Comparison of ENCODE assay signal across 1 cellular context in the genomic region with DNA sequence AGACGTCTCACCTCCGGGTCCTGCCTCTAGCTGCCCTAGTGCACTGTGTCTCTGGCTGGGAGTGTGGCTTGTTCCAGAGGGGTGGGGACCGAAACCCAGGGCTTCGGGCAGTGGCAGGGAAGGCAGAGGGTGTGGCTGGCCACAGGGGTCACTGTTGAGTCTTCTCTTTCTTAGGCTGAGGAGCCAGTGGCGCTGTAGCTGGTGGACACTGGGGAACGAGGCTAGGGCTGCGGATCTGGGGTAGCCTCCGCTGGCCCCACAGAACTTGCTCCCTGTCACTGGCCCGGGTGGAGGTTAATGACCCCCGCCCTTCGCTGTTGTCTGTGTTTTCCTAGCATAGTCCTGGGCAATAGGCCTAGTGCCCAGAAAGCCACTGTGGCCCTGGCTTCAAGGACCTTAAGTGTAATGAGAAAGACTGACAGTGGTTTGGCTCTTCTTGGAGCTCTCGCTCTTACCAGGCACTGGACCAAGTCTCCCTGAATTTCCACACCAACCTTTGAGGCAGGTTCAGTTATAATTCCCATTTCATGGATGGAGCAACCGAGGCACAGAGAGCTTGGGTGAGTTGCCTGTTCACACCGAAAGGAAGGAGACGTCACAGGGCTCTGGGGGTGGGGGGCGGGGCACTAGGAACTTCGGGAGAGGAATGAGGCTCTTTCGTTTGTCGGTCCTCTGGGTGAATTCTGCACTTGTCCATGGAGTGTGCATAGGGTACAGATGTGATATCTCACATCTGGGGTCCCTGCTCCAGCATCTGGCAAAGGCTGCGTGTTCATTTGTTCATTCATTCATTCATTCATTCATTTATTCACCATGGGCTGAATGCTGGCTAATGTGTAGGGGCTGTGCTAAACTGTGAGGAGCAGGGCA.
TF ChIP-seq lines count a peak whose summit lies in the region.

No MANE protein-coding gene starts in this region.

TF ChIP-seq in HepG2, 621 proteins besides CTCF, POLR2A, EP300 and RAD21 (continued from another document):
- TF ChIP-seq, protein P1, sequence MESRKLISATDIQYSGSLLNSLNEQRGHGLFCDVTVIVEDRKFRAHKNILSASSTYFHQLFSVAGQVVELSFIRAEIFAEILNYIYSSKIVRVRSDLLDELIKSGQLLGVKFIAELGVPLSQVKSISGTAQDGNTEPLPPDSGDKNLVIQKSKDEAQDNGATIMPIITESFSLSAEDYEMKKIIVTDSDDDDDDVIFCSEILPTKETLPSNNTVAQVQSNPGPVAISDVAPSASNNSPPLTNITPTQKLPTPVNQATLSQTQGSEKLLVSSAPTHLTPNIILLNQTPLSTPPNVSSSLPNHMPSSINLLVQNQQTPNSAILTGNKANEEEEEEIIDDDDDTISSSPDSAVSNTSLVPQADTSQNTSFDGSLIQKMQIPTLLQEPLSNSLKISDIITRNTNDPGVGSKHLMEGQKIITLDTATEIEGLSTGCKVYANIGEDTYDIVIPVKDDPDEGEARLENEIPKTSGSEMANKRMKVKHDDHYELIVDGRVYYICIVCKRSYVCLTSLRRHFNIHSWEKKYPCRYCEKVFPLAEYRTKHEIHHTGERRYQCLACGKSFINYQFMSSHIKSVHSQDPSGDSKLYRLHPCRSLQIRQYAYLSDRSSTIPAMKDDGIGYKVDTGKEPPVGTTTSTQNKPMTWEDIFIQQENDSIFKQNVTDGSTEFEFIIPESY (CRISPR knock-in tag; IDR thresholded peaks at IDR 0.05), result peak; percentile 19; the same call in 1 of the 2 replicates
- TF ChIP-seq IRF2 (CRISPR knock-in tag; IDR thresholded peaks at IDR 0.05) (no peak), MIER2 (CRISPR knock-in tag; IDR thresholded peaks at IDR 0.05) (no peak), TMF1 (CRISPR knock-in tag; IDR thresholded peaks at IDR 0.05; ENCODE audit: low read depth) (no peak), NR2C2 (CRISPR knock-in tag; IDR thresholded peaks at IDR 0.05; ENCODE audit: borderline replicate concordance) (no peak), MEIS2 (CRISPR knock-in tag; IDR thresholded peaks at IDR 0.05) (no peak), TEAD3 (CRISPR knock-in tag; optimal IDR thresholded peaks at IDR 0.05; ENCODE audit: borderline replicate concordance) (peak; percentile 10), STAG1 (CRISPR knock-in tag; IDR thresholded peaks at IDR 0.05) (peak; percentile 76), THAP11 (CRISPR knock-in tag; IDR thresholded peaks at IDR 0.05) (peak; percentile 48), SOX6 (IDR thresholded peaks at IDR 0.05) (no peak), SOX6 (CRISPR knock-in tag; IDR thresholded peaks at IDR 0.05) (0 out of 2 replicates have a peak, but pooled peaks have one; percentile 17), ZNF530 (CRISPR knock-in tag; IDR thresholded peaks at IDR 0.05; ENCODE audit: low read depth) (no peak), CBX1 (IDR thresholded peaks at IDR 0.05; ENCODE audit: low read depth) (no peak), ZNF101 (CRISPR knock-in tag; IDR thresholded peaks at IDR 0.05; ENCODE audit: borderline replicate concordance, low read depth) (no peak), XRCC5 (optimal IDR thresholded peaks at IDR 0.05; ENCODE audit: low read length) (peak; percentile 88), ZNF282 (IDR thresholded peaks at IDR 0.05; ENCODE audit: partially characterized antibody) (no peak), ZBTB8A (CRISPR knock-in tag; IDR thresholded peaks at IDR 0.05; ENCODE audit: borderline replicate concordance, low read depth) (no peak)
- TF ChIP-seq, protein P2, sequence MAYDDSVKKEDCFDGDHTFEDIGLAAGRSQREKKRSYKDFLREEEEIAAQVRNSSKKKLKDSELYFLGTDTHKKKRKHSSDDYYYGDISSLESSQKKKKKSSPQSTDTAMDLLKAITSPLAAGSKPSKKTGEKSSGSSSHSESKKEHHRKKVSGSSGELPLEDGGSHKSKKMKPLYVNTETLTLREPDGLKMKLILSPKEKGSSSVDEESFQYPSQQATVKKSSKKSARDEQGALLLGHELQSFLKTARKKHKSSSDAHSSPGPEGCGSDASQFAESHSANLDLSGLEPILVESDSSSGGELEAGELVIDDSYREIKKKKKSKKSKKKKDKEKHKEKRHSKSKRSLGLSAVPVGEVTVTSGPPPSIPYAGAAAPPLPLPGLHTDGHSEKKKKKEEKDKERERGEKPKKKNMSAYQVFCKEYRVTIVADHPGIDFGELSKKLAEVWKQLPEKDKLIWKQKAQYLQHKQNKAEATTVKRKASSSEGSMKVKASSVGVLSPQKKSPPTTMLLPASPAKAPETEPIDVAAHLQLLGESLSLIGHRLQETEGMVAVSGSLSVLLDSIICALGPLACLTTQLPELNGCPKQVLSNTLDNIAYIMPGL (CRISPR knock-in tag; IDR thresholded peaks at IDR 0.05; ENCODE audit: borderline replicate concordance in 1 of 2, low read depth in 1 of 2), result peak in 1 of 2 experiments; percentile 62; a peak in 1 of 4 replicates
- TF ChIP-seq, protein P3, sequence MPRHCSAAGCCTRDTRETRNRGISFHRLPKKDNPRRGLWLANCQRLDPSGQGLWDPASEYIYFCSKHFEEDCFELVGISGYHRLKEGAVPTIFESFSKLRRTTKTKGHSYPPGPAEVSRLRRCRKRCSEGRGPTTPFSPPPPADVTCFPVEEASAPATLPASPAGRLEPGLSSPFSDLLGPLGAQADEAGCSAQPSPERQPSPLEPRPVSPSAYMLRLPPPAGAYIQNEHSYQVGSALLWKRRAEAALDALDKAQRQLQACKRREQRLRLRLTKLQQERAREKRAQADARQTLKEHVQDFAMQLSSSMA (CRISPR knock-in tag; IDR thresholded peaks at IDR 0.05), result no peak
- TF ChIP-seq, protein P4, sequence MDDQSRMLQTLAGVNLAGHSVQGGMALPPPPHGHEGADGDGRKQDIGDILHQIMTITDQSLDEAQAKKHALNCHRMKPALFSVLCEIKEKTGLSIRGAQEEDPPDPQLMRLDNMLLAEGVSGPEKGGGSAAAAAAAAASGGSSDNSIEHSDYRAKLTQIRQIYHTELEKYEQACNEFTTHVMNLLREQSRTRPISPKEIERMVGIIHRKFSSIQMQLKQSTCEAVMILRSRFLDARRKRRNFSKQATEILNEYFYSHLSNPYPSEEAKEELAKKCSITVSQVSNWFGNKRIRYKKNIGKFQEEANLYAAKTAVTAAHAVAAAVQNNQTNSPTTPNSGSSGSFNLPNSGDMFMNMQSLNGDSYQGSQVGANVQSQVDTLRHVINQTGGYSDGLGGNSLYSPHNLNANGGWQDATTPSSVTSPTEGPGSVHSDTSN (CRISPR knock-in tag; IDR thresholded peaks at IDR 0.05; ENCODE audit: borderline replicate concordance), result no peak
